In genomic region chr2:77552956-77553355, GRCh38 we compare ENCODE assay signal across 1 cellular context.
TF ChIP-seq lines count a peak whose summit lies in the region.

No MANE protein-coding gene starts in this region.

TF ChIP-seq in SK-N-SH treated with all-trans-retinoic acid at 6 μM for 48 hours, 23 proteins besides CTCF, POLR2A, EP300 and RAD21 (continued from another document):
- TF ChIP-seq TSHZ2 (CRISPR knock-in tag; IDR thresholded peaks at IDR 0.05) (no peak), OSR1 (CRISPR knock-in tag; IDR thresholded peaks at IDR 0.05) (no peak), TOX (CRISPR knock-in tag; IDR thresholded peaks at IDR 0.05; ENCODE audit: borderline replicate concordance) (no peak), CSRNP3 (CRISPR knock-in tag; IDR thresholded peaks at IDR 0.05) (no peak), ZNF70 (CRISPR knock-in tag; IDR thresholded peaks at IDR 0.05) (no peak), ZFP30 (CRISPR knock-in tag; IDR thresholded peaks at IDR 0.05) (no peak), ZFP3 (CRISPR knock-in tag; IDR thresholded peaks at IDR 0.05) (no peak), ZNF565 (CRISPR knock-in tag; conservative IDR thresholded peaks at IDR 0.05; ENCODE audit: low read depth) (no peak), CSDC2 (CRISPR knock-in tag; IDR thresholded peaks at IDR 0.05) (no peak), ZNF8 (CRISPR knock-in tag; IDR thresholded peaks at IDR 0.05) (no peak), CREB5 (CRISPR knock-in tag; IDR thresholded peaks at IDR 0.05; ENCODE audit: low read depth) (no peak)
